ENCODE assay signal across 1 cellular context in the genomic region with DNA sequence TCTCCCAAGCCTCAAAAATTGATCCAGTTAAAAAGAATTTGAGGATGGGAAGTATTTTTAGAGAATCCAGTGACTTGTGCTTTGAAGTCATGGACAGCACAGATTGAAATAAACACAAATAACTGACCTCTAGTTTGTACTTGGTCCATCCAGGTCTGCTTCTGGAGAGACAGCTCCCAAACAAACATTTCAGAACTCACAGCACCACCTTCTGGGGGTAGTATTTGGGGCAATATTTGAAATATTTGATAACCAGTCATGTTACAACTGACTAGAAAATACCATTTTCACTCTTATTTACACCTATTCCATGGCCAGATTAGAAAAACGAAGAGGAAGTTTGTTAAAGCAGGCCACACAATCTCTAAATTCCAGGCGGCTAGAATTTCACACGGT.
TF ChIP-seq lines count a peak whose summit lies in the region.

No MANE protein-coding gene starts in this region.

TF ChIP-seq in SK-N-SH treated with all-trans-retinoic acid at 6 μM for 48 hours, 23 proteins besides CTCF, POLR2A, EP300 and RAD21 (continued from another document):
- TF ChIP-seq PATZ1 (CRISPR knock-in tag; IDR thresholded peaks at IDR 0.05; ENCODE audit: borderline replicate concordance) (no peak), ZNF70 (CRISPR knock-in tag; IDR thresholded peaks at IDR 0.05) (no peak), ISL1 (CRISPR knock-in tag; IDR thresholded peaks at IDR 0.05) (no peak), ZFP3 (CRISPR knock-in tag; IDR thresholded peaks at IDR 0.05) (no peak), ZNF8 (CRISPR knock-in tag; IDR thresholded peaks at IDR 0.05) (no peak), RARB (CRISPR knock-in tag; IDR thresholded peaks at IDR 0.05) (no peak), BACH2 (CRISPR knock-in tag; IDR thresholded peaks at IDR 0.05; ENCODE audit: borderline replicate concordance) (no peak), PPARA (CRISPR knock-in tag; IDR thresholded peaks at IDR 0.05; ENCODE audit: borderline replicate concordance) (no peak), ZFP30 (CRISPR knock-in tag; IDR thresholded peaks at IDR 0.05) (no peak), CSDC2 (CRISPR knock-in tag; IDR thresholded peaks at IDR 0.05) (no peak), ZC3H10 (CRISPR knock-in tag; IDR thresholded peaks at IDR 0.05) (no peak), ARNTL (CRISPR knock-in tag; IDR thresholded peaks at IDR 0.05; ENCODE audit: borderline replicate concordance, low read depth) (no peak)
